Comparison of ENCODE assay signal across 18 cellular contexts in genomic region chr2:27638709-27639108, GRCh38. TPM values are rescaled to one million over a fixed set of nuclear protein-coding genes. Genes with fewer than 3 reads are reported as not detected.
DNase-seq lines count a peak whose midpoint lies in the region; ATAC-seq and TF ChIP-seq lines count a peak whose summit lies in the region.
"Had no signal": no experiment of that assay in that cellular context is flagged by ENCODE, and none has a peak within 500 bp of the region (broad histone marks: within the 10 kb centered on the region; RNA-seq: fewer than 3 reads in every experiment).

No MANE protein-coding gene starts in this region.

- intact Hi-C loops in activated CD4-positive, alpha-beta T cell treated with anti-CD3 and anti-CD28 coated beads, Interleukin-2, amount 10 ng/mL, durations not matched to agents 24 days and 14 days (cut with micrococcal nuclease): loop anchor here (1.0 to 2.0 kb wide), 4 partner anchors 9 to 210 kb away; partner anchors contain the start of genes CCDC121, GPN1, NRBP1 and SLC4A1AP
- intact Hi-C loops in left cardiac atrium (cut with DNase I): no loop called here

- H3K4me3 Mint-ChIP-seq in activated CD4-positive, alpha-beta T cell treated with anti-CD3 and anti-CD28 coated beads, Interleukin-2, amount 10 ng/mL, durations not matched to agents 24 days and 14 days: peak overlapping the region; percentile 72
- H3K4me3 Mint-ChIP-seq in HFFc6: no peak overlapping the region
- no peak overlapping the region for H3K4me3 Mint-ChIP-seq in activated naive CD8-positive, alpha-beta T cell treated with anti-CD3 and anti-CD28 coated beads for 36 hours
- H3K4me3 Mint-ChIP-seq: WTC11 had no signal

- H3K36me3 ChIP-seq in osteoblast (ENCODE audit: insufficient read depth, low read length): peaks cover 67% of the 10 kb centered on the region

- H3K4me3 ChIP-seq in osteoblast (ENCODE audit: insufficient read depth, low read length): no peak overlapping the region
- H3K4me3 ChIP-seq: coronary artery, gastrocnemius medialis, transverse colon had no signal

- H3K4me1 ChIP-seq in osteoblast (ENCODE audit: insufficient read depth, low read length): peaks cover 18% of the 10 kb centered on the region
- H3K4me1 ChIP-seq: gastrocnemius medialis, transverse colon had no signal

- H3K27me3 Mint-ChIP-seq in activated CD4-positive, alpha-beta T cell treated with anti-CD3 and anti-CD28 coated beads, Interleukin-2, amount 10 ng/mL, durations not matched to agents 24 days and 14 days: no peaks in the 10 kb centered on the region
- H3K27me3 Mint-ChIP-seq in HFFc6 (ENCODE audit: insufficient read depth): no peaks in the 10 kb centered on the region
- H3K27me3 Mint-ChIP-seq in activated naive CD8-positive, alpha-beta T cell treated with anti-CD3 and anti-CD28 coated beads for 36 hours: no peaks in the 10 kb centered on the region

- peak overlapping the region; percentile 93 for H3K27ac Mint-ChIP-seq in activated CD4-positive, alpha-beta T cell treated with anti-CD3 and anti-CD28 coated beads, Interleukin-2, amount 10 ng/mL, durations not matched to agents 24 days and 14 days
- peak overlapping the region; percentile 83 for H3K27ac Mint-ChIP-seq in HFFc6
- peak overlapping the region; percentile 89 for H3K27ac Mint-ChIP-seq in activated naive CD8-positive, alpha-beta T cell treated with anti-CD3 and anti-CD28 coated beads for 36 hours
- H3K27ac Mint-ChIP-seq: WTC11 had no signal

- no peak for TF ChIP-seq CTCF in HFFc6 (IDR thresholded peaks at IDR 0.05)
- TF ChIP-seq CTCF in osteoblast (IDR thresholded peaks at IDR 0.05; ENCODE audit: extremely low read depth, low read depth, low read length): no peak

- no peaks in the 10 kb centered on the region for H4K20me1 ChIP-seq in osteoblast (ENCODE audit: insufficient read depth, low read length)

- H3K27ac ChIP-seq in osteoblast (ENCODE audit: low read depth, low read length): peak overlapping the region; percentile 84
- H3K27ac ChIP-seq: coronary artery, gastrocnemius medialis, transverse colon had no signal

- H3K79me2 ChIP-seq in osteoblast (ENCODE audit: insufficient read depth, low read length): no peaks in the 10 kb centered on the region

- H2AFZ ChIP-seq in osteoblast (ENCODE audit: low read length): no peak overlapping the region

- H3K27me3 ChIP-seq in osteoblast (ENCODE audit: insufficient read depth, low read length): no peaks in the 10 kb centered on the region
- H3K27me3 ChIP-seq: gastrocnemius medialis, transverse colon had no signal

- no peaks in the 10 kb centered on the region for H3K9me3 ChIP-seq in osteoblast (ENCODE audit: low read depth, low read length)
- H3K9me3 ChIP-seq: gastrocnemius medialis, transverse colon had no signal

- H3K4me2 ChIP-seq in osteoblast (ENCODE audit: insufficient read depth, low read length): peak overlapping the region; percentile 22

- H3K36me3 Mint-ChIP-seq in activated CD4-positive, alpha-beta T cell treated with anti-CD3 and anti-CD28 coated beads, Interleukin-2, amount 10 ng/mL, durations not matched to agents 24 days and 14 days (ENCODE audit: low read depth): peaks cover 66% of the 10 kb centered on the region
- H3K36me3 Mint-ChIP-seq in HFFc6 (ENCODE audit: low read depth): peaks cover 49% of the 10 kb centered on the region
- peaks cover 36% of the 10 kb centered on the region for H3K36me3 Mint-ChIP-seq in activated naive CD8-positive, alpha-beta T cell treated with anti-CD3 and anti-CD28 coated beads for 36 hours

- no peak for DNase-seq in activated CD4-positive, alpha-beta T cell treated with anti-CD3 and anti-CD28 coated beads, Interleukin-2, amount 10 ng/mL, durations not matched to agents 24 days and 14 days
- no peak for DNase-seq in activated CD4-positive, alpha-beta T cell treated with anti-CD3 and anti-CD28 coated beads, Interleukin-2, amount 50 U/mL, for 1 hour
- DNase-seq in HFFc6 (peak; percentile 88), osteoblast (ENCODE audit: insufficient read length, low spot score, missing footprints) (no peak), Ammon's horn (ENCODE audit: low spot score) (no peak), left cardiac atrium (no peak), SKM-1 treated with dmso at 0.1 percent for 144 hours (lab: John Stamatoyannopoulos, UW; ENCODE audit: unreplicated experiment) (no peak)
- no peak for DNase-seq in activated naive CD8-positive, alpha-beta T cell treated with anti-CD3 and anti-CD28 coated beads for 36 hours
- DNase-seq: activated naive CD4-positive, alpha-beta T cell treated with anti-CD3 and anti-CD28 coated beads, Interleukin-2, amount 50 U/mL, for 16 hours; gastrocnemius medialis; islet precursor cell; KBM-7; NCI-H187; NCI-H82; transverse colon had no signal

- H3K4me1 Mint-ChIP-seq in activated CD4-positive, alpha-beta T cell treated with anti-CD3 and anti-CD28 coated beads, Interleukin-2, amount 10 ng/mL, durations not matched to agents 24 days and 14 days: peaks cover 19% of the 10 kb centered on the region
- peaks cover 32% of the 10 kb centered on the region for H3K4me1 Mint-ChIP-seq in HFFc6 (ENCODE audit: low read depth)
- H3K4me1 Mint-ChIP-seq in activated naive CD8-positive, alpha-beta T cell treated with anti-CD3 and anti-CD28 coated beads for 36 hours: peaks cover 18% of the 10 kb centered on the region
- H3K4me1 Mint-ChIP-seq: WTC11 had no signal

- ATAC-seq in left cardiac atrium: no peak
- ATAC-seq: gastrocnemius medialis, sciatic nerve, WTC11 had no signal

- H3K9me3 Mint-ChIP-seq in activated CD4-positive, alpha-beta T cell treated with anti-CD3 and anti-CD28 coated beads, Interleukin-2, amount 10 ng/mL, durations not matched to agents 24 days and 14 days: no peaks in the 10 kb centered on the region
- no peaks in the 10 kb centered on the region for H3K9me3 Mint-ChIP-seq in HFFc6
- no peaks in the 10 kb centered on the region for H3K9me3 Mint-ChIP-seq in activated naive CD8-positive, alpha-beta T cell treated with anti-CD3 and anti-CD28 coated beads for 36 hours
- H3K9me3 Mint-ChIP-seq: WTC11 had no signal

RNA-seq across cellular contexts. Expression of gene GPN1, which starts 9.9 kb away (rescaled TPM):
- total RNA-seq in activated CD4-positive, alpha-beta T cell treated with anti-CD3 and anti-CD28 coated beads, Interleukin-2, amount 10 ng/mL, durations not matched to agents 24 days and 14 days: 51.0 and 55.4 TPM in 2 replicates
- total RNA-seq in HFFc6 (2021; fragmentation: NEBNext Ultra II Directional; extraction: Animal tissue kit (Norgen Biotek cat#: 25700)): 10 to 100 TPM; 33.2 to 44.2 (median 39.8) TPM
- total RNA-seq in activated naive CD8-positive, alpha-beta T cell treated with anti-CD3 and anti-CD28 coated beads for 36 hours: 10 to 100 TPM; 49.9 to 50.6 TPM
- 27.5 and 33.0 TPM in 2 replicates for total RNA-seq in osteoblast
- total RNA-seq in left cardiac atrium: 10 to 100 TPM; 19.7 to 20.6 TPM

RNA-seq across cellular contexts. Expression of gene CCDC121, which starts 9.9 kb away (rescaled TPM):
- total RNA-seq in activated CD4-positive, alpha-beta T cell treated with anti-CD3 and anti-CD28 coated beads, Interleukin-2, amount 10 ng/mL, durations not matched to agents 24 days and 14 days: 0.54 and 0.63 TPM in 2 replicates
- 1 to 10 TPM in 2 of 6 experiments, under 1 TPM in 4; 0.52 to 1.2 (median 0.97) TPM for total RNA-seq in HFFc6 (2021; fragmentation: NEBNext Ultra II Directional; extraction: Animal tissue kit (Norgen Biotek cat#: 25700))
- under 1 TPM; 0.60 to 0.68 TPM for total RNA-seq in activated naive CD8-positive, alpha-beta T cell treated with anti-CD3 and anti-CD28 coated beads for 36 hours
- 1.1 and 1.2 TPM in 2 replicates for total RNA-seq in osteoblast
- 1 to 10 TPM; 3.6 to 5.4 TPM for total RNA-seq in left cardiac atrium

RNA-seq across cellular contexts. Expression of gene SUPT7L, which starts 24.7 kb away (rescaled TPM):
- total RNA-seq in activated CD4-positive, alpha-beta T cell treated with anti-CD3 and anti-CD28 coated beads, Interleukin-2, amount 10 ng/mL, durations not matched to agents 24 days and 14 days: 33.3 and 34.5 TPM in 2 replicates
- total RNA-seq in HFFc6 (2021; fragmentation: NEBNext Ultra II Directional; extraction: Animal tissue kit (Norgen Biotek cat#: 25700)): 10 to 100 TPM; 22.7 to 26.4 (median 24.2) TPM
- total RNA-seq in activated naive CD8-positive, alpha-beta T cell treated with anti-CD3 and anti-CD28 coated beads for 36 hours: 10 to 100 TPM; 26.2 to 26.6 TPM
- total RNA-seq in osteoblast (44.2 and 50.3 TPM in 2 replicates), left cardiac atrium (10 to 100 TPM; 22.6 to 23.6 TPM)

RNA-seq across cellular contexts. Expression of gene SLC4A1AP, which starts 25.0 kb away (rescaled TPM):
- total RNA-seq in activated CD4-positive, alpha-beta T cell treated with anti-CD3 and anti-CD28 coated beads, Interleukin-2, amount 10 ng/mL, durations not matched to agents 24 days and 14 days: 27.1 and 28.7 TPM in 2 replicates
- total RNA-seq in HFFc6 (2021; fragmentation: NEBNext Ultra II Directional; extraction: Animal tissue kit (Norgen Biotek cat#: 25700)): 10 to 100 TPM; 23.0 to 27.1 (median 24.5) TPM
- 10 to 100 TPM; 25.5 to 26.6 TPM for total RNA-seq in activated naive CD8-positive, alpha-beta T cell treated with anti-CD3 and anti-CD28 coated beads for 36 hours
- total RNA-seq in osteoblast (24.8 and 27.9 TPM in 2 replicates), left cardiac atrium (10 to 100 TPM; 16.5 to 20.7 TPM)

RNA-seq across cellular contexts. Expression of gene ZNF512, which starts 55.9 kb away (rescaled TPM):
- total RNA-seq in activated CD4-positive, alpha-beta T cell treated with anti-CD3 and anti-CD28 coated beads, Interleukin-2, amount 10 ng/mL, durations not matched to agents 24 days and 14 days: 29.0 and 32.7 TPM in 2 replicates
- total RNA-seq in HFFc6 (2021; fragmentation: NEBNext Ultra II Directional; extraction: Animal tissue kit (Norgen Biotek cat#: 25700)): 10 to 100 TPM; 20.1 to 28.3 (median 26.7) TPM
- 10 to 100 TPM; 21.0 to 25.2 TPM for total RNA-seq in activated naive CD8-positive, alpha-beta T cell treated with anti-CD3 and anti-CD28 coated beads for 36 hours
- total RNA-seq in osteoblast: 21.4 and 21.8 TPM in 2 replicates
- 10 to 100 TPM; 20.0 to 20.8 TPM for total RNA-seq in left cardiac atrium
